In the genomic region with DNA sequence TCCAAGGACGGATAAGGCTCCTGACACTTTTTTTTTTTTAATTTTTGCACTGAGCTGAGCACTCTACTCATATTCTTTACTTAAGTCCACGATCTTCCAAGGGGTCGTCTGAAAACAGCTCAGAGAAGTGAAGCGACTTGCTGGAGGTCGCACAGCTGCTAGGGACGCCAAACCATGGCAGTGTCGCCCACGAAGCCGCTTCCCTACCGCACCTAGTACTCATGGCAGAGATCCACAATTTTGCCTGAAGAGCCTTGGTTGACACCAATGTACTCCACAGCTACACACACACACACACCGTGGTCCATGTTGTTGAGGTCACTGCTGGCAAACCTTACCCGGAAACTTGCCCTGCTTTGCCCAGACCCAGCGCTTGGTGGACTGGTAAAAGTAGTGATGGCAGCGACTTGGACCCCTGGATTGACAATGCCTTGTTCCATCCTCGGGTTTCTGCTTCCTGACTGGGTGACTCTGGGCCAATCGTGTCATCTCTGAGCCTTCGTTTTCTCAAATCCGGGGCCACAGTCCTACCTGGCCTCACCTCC, we compare ENCODE assay signal across 9 cellular contexts. TPM values are rescaled to one million over a fixed set of nuclear protein-coding genes. Genes with fewer than 3 reads are reported as not detected.
DNase-seq lines count a peak whose midpoint lies in the region; ATAC-seq and TF ChIP-seq lines count a peak whose summit lies in the region.
"Had no signal": no experiment of that assay in that cellular context is flagged by ENCODE, and none has a peak within 500 bp of the region (broad histone marks: within the 10 kb centered on the region; RNA-seq: fewer than 3 reads in every experiment).

No MANE protein-coding gene starts in this region.

- POLR2A ChIA-PET in RWPE1 (lab: Yijun Ruan, JAX; ENCODE audit: low non-redundant PET) = no interaction called here

- intact Hi-C loops in esophagus muscularis mucosa (cut with DNase I) = loop anchor here (5.0 to 10.0 kb wide), 3 partner anchors 283 to 619 kb away; a partner anchor contains a TSS

- H3K4me1 ChIP-seq in esophagus muscularis mucosa (peaks cover 14 to 62% (median 53%) of the 10 kb centered on the region in 4 donors), muscle layer of duodenum (ENCODE audit: control insufficient read depth in 1 of 2, insufficient read depth in 2 of 2, low read length in 2 of 2) (peaks cover 4 to 18% of the 10 kb centered on the region in 2 donors), upper lobe of left lung (peaks cover 0 to 15% (median 3%) of the 10 kb centered on the region in 4 donors)
- H3K4me1 ChIP-seq: colonic mucosa had no signal

- H3K27ac ChIP-seq in RWPE1 = peak overlapping the region; percentile 59
- H3K27ac ChIP-seq in esophagus muscularis mucosa (replicated peaks in 1 of 4) = peak overlapping the region; percentile 84 to 92 (median 88)
- no peak overlapping the region for H3K27ac ChIP-seq in muscle layer of duodenum (ENCODE audit: low read length)
- peak overlapping the region in 3 of 4 donors; percentile 70 to 80 (median 72) for H3K27ac ChIP-seq in upper lobe of left lung
- H3K27ac ChIP-seq: colonic mucosa had no signal

- TF ChIP-seq EP300 in esophagus muscularis mucosa (IDR thresholded peaks at IDR 0.05) (no peak), upper lobe of left lung (IDR thresholded peaks at IDR 0.05) (no peak)

- H3K9me3 ChIP-seq in esophagus muscularis mucosa (no peaks in the 10 kb centered on the region), muscle layer of duodenum (ENCODE audit: control insufficient read depth in 1 of 2, low read length in 2 of 2) (no peaks in the 10 kb centered on the region), upper lobe of left lung (no peaks in the 10 kb centered on the region)
- H3K9me3 ChIP-seq: colonic mucosa had no signal

- WGBS in esophagus muscularis mucosa = 36% methylated on average over 17 of the region's 18 CpGs
- 10 to 12% methylated on average over 15 to 18 of the region's 18 CpGs for WGBS in upper lobe of left lung, 2 donors

- peaks cover 0 to 19% (median 0%) of the 10 kb centered on the region in 4 donors for H3K27me3 ChIP-seq in esophagus muscularis mucosa
- H3K27me3 ChIP-seq in muscle layer of duodenum (ENCODE audit: low read depth, low read length) = no peaks in the 10 kb centered on the region
- H3K27me3 ChIP-seq in upper lobe of left lung = peaks cover 0 to 16% (median 4%) of the 10 kb centered on the region in 4 donors

- TF ChIP-seq POLR2A in esophagus muscularis mucosa (IDR thresholded peaks at IDR 0.05; ENCODE audit: low read depth) (no peak), upper lobe of left lung (IDR thresholded peaks at IDR 0.05) (no peak)

- TF ChIP-seq CTCF in RWPE1 (conservative IDR thresholded peaks at IDR 0.05; ENCODE audit: low read depth) (no peak), esophagus muscularis mucosa (IDR thresholded peaks at IDR 0.05) (no peak), upper lobe of left lung (IDR thresholded peaks at IDR 0.05) (no peak)

- ATAC-seq in upper lobe of left lung (ENCODE audit: low FRiP score in 2 of 2) (no peak), HG03196 (IDR thresholded peaks at IDR 0.05; ENCODE audit: unreplicated experiment) (no peak)

- H3K4me3 ChIP-seq in esophagus muscularis mucosa (peak overlapping the region; percentile 74 to 87 (median 78)), muscle layer of duodenum (ENCODE audit: low read depth in 1 of 2, low read length in 2 of 2) (peak overlapping the region; percentile 34 to 73), upper lobe of left lung (peak overlapping the region in 3 of 4 donors; percentile 45 to 51 (median 48))
- H3K4me3 ChIP-seq: colonic mucosa had no signal

- CTCF ChIA-PET in RWPE1 (lab: Yijun Ruan, JAX) = interaction anchor here (0.6 to 1.1 kb wide), 7 partner anchors 9 to 621 kb away, joined by 3 to 5 read pairs (median 3); no protein-coding TSS in a partner anchor

- DNase-seq in RWPE1 (ENCODE audit: low spot score) (no peak), esophagus muscularis mucosa (ENCODE audit: extremely low spot score) (no peak), upper lobe of left lung (peak in 1 of 2 donors; percentile 6), NCI-H187 (lab: John Stamatoyannopoulos, UW) (no peak), EL (no peak)
- DNase-seq: NCI-H1105 treated with DMSO at 0.1 percent for 48 hours had no signal

- H3K36me3 ChIP-seq in esophagus muscularis mucosa = no peaks in the 10 kb centered on the region
- no peaks in the 10 kb centered on the region for H3K36me3 ChIP-seq in muscle layer of duodenum (ENCODE audit: control insufficient read depth in 1 of 2, insufficient read depth in 2 of 2, low read length in 2 of 2)
- no peaks in the 10 kb centered on the region for H3K36me3 ChIP-seq in upper lobe of left lung
- H3K36me3 ChIP-seq: colonic mucosa had no signal

RNA-seq across cellular contexts. Expression of a gene that starts 0.5 kb away (rescaled TPM):
- total RNA-seq in esophagus muscularis mucosa (10 to 100 TPM; 41.1 to 86.6 (median 62.7) TPM), upper lobe of left lung (10 to 100 TPM; 10.8 to 57.3 (median 32.2) TPM)
